8 cellular contexts compared by ENCODE assay signal in the genomic region with DNA sequence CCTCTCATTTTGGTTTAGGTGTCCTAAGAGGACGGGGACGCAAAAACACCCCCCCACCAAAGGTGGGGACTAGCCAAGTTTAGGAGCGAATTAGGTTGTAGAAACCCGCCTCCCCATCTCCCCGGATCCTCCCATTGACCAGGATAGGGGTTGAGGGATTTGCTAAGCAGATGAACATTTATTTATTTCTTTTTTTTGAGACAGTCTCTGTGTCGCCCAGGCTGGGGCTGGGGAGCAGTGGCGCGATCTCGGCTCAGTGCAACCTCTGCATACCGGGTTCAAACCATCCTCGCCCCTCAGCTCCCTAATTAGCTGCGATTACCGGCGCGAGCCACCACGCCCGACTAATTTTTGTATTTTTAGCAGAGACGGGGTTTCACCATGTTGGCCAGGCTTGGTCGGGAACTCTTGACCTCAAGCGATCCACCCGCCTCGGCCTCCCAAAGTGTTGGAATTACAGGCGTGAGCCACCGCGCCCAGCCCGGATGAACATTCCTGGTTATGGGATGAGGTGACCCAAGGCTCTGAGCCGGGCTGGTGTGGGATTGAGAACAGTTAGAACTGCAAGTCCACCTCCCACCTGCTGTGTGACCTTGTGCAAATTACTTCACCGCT. TPM values are rescaled to one million over a fixed set of nuclear protein-coding genes. Genes with fewer than 3 reads are reported as not detected.
A peak's percentile ranks its signal among the peaks of the same experiment; 100 is the strongest.
DNase-seq lines count a peak whose midpoint lies in the region; ATAC-seq lines count a peak whose summit lies in the region.

No MANE protein-coding gene starts in this region.

- no peaks in the 10 kb centered on the region for H3K9me3 Mint-ChIP-seq in activated naive CD4-positive, alpha-beta T cell treated with anti-CD3 and anti-CD28 coated beads, Interleukin-2, amount 50 U/mL, for 24 hours
- peaks cover 0 to 2% (median 0%) of the 10 kb centered on the region in 11 donors for H3K9me3 Mint-ChIP-seq in naive thymus-derived CD4-positive, alpha-beta T cell

- H3K27ac Mint-ChIP-seq in activated naive CD4-positive, alpha-beta T cell treated with anti-CD3 and anti-CD28 coated beads, Interleukin-2, amount 50 U/mL, for 24 hours = peak overlapping the region; percentile 100
- H3K27ac Mint-ChIP-seq in naive thymus-derived CD4-positive, alpha-beta T cell = peak overlapping the region; percentile 95 to 100 (median 99)

- peaks cover 52% of the 10 kb centered on the region for H3K4me1 Mint-ChIP-seq in activated naive CD4-positive, alpha-beta T cell treated with anti-CD3 and anti-CD28 coated beads, Interleukin-2, amount 50 U/mL, for 24 hours
- H3K4me1 Mint-ChIP-seq in naive thymus-derived CD4-positive, alpha-beta T cell = peaks cover 30 to 68% (median 52%) of the 10 kb centered on the region in 7 donors

- no peak for DNase-seq in activated naive CD4-positive, alpha-beta T cell treated with Interleukin-2 at 50 U/mL for 16 hours
- DNase-seq in SK-N-MC (ENCODE audit: low read depth, low spot score) (no peak), epithelial cell of prostate (ENCODE audit: low read depth, low spot score) (no peak)
- no peak for DNase-seq in naive thymus-derived CD4-positive, alpha-beta T cell
- DNase-seq in activated CD4-positive, CD25-positive, alpha-beta regulatory T cell treated with anti-CD3 and anti-CD28 coated beads, Interleukin-2, amount 50 U/mL, for 72 hours = no peak

- peak overlapping the region; percentile 90 for H3K4me3 ChIP-seq in SK-N-MC
- H3K4me3 ChIP-seq in naive thymus-derived CD4-positive, alpha-beta T cell (ENCODE audit: low read length) = peak overlapping the region; percentile 86

- H3K36me3 ChIP-seq in SK-N-MC (ENCODE audit: insufficient read depth, low read length) = peaks cover 49% of the 10 kb centered on the region
- H3K36me3 ChIP-seq in naive thymus-derived CD4-positive, alpha-beta T cell (ENCODE audit: control insufficient read depth in 2 of 3, insufficient read depth in 3 of 3, low read length in 3 of 3) = peaks cover 0 to 35% (median 13%) of the 10 kb centered on the region in 3 experiments

- intact Hi-C loops in naive thymus-derived CD4-positive, alpha-beta T cell (cut with micrococcal nuclease) = loop anchor here (1.0 to 5.0 kb wide), 6 partner anchors 46 to 488 kb away; a partner anchor contains a TSS

- H3K9me3 ChIP-seq in SK-N-MC (ENCODE audit: low read depth, low read length) = peaks cover 7% of the 10 kb centered on the region; the same call in 1 of the 2 replicates
- no peaks in the 10 kb centered on the region for H3K9me3 ChIP-seq in naive thymus-derived CD4-positive, alpha-beta T cell (ENCODE audit: control insufficient read depth in 2 of 3, low read length in 3 of 3)

- ATAC-seq in naive thymus-derived CD4-positive, alpha-beta T cell = no peak
- ATAC-seq in HG03280 (IDR thresholded peaks at IDR 0.05; ENCODE audit: unreplicated experiment) (no peak), HG03097 (IDR thresholded peaks at IDR 0.05; ENCODE audit: low FRiP score, unreplicated experiment) (no peak)

- no peaks in the 10 kb centered on the region for H3K27me3 Mint-ChIP-seq in activated naive CD4-positive, alpha-beta T cell treated with anti-CD3 and anti-CD28 coated beads, Interleukin-2, amount 50 U/mL, for 24 hours
- no peaks in the 10 kb centered on the region for H3K27me3 Mint-ChIP-seq in naive thymus-derived CD4-positive, alpha-beta T cell

- H3K27ac ChIP-seq in SK-N-MC (peak overlapping the region; percentile 94), epithelial cell of prostate (peak overlapping the region; percentile 88)
- H3K27ac ChIP-seq in naive thymus-derived CD4-positive, alpha-beta T cell (ENCODE audit: low read depth, low read length) = peak overlapping the region; percentile 97

- H3K27me3 ChIP-seq in naive thymus-derived CD4-positive, alpha-beta T cell (ENCODE audit: control insufficient read depth in 2 of 2, insufficient read depth in 2 of 2, low read length in 2 of 2) = no peaks in the 10 kb centered on the region

- H3K4me3 Mint-ChIP-seq in activated naive CD4-positive, alpha-beta T cell treated with anti-CD3 and anti-CD28 coated beads, Interleukin-2, amount 50 U/mL, for 24 hours = peak overlapping the region; percentile 98
- H3K4me3 Mint-ChIP-seq in naive thymus-derived CD4-positive, alpha-beta T cell = peak overlapping the region; percentile 91 to 99 (median 96)

- POLR2A ChIA-PET in naive thymus-derived CD4-positive, alpha-beta T cell (lab: Charles Lee) = interaction anchor here (1.4 kb wide), 1 partner anchor 20 kb away, joined by 5 read pairs; a partner anchor contains a TSS

- H3K9ac ChIP-seq in SK-N-MC (ENCODE audit: insufficient read length) = peak overlapping the region; percentile 94

- H3K4me1 ChIP-seq in naive thymus-derived CD4-positive, alpha-beta T cell (ENCODE audit: control insufficient read depth in 2 of 2, insufficient read depth in 2 of 2, low read length in 2 of 2) = peaks cover 34 to 43% of the 10 kb centered on the region in 2 donors

- CTCF ChIA-PET in naive thymus-derived CD4-positive, alpha-beta T cell (lab: Charles Lee) = no interaction called here

- peaks cover 19% of the 10 kb centered on the region for H3K36me3 Mint-ChIP-seq in activated naive CD4-positive, alpha-beta T cell treated with anti-CD3 and anti-CD28 coated beads, Interleukin-2, amount 50 U/mL, for 24 hours
- peaks cover 4 to 33% (median 27%) of the 10 kb centered on the region in 5 donors for H3K36me3 Mint-ChIP-seq in naive thymus-derived CD4-positive, alpha-beta T cell

RNA-seq across cellular contexts. Expression of a gene that starts 0.9 kb away (rescaled TPM):
- total RNA-seq in naive thymus-derived CD4-positive, alpha-beta T cell = 100 to 1,000 TPM; 156 to 215 (median 168) TPM
- polyA plus RNA-seq in naive thymus-derived CD4-positive, alpha-beta T cell = 100 to 1,000 TPM; 148 to 165 TPM

RNA-seq across cellular contexts. Expression of a gene that starts 19.4 kb away (rescaled TPM):
- total RNA-seq in naive thymus-derived CD4-positive, alpha-beta T cell = 10 to 100 TPM; 20.1 to 57.5 (median 27.4) TPM
- polyA plus RNA-seq in naive thymus-derived CD4-positive, alpha-beta T cell = 10 to 100 TPM; 10.2 to 21.2 TPM

RNA-seq across cellular contexts. Expression of a gene that starts 51.0 kb away (rescaled TPM):
- total RNA-seq in naive thymus-derived CD4-positive, alpha-beta T cell = 10 to 100 TPM in 2 of 5 experiments, 1 to 10 TPM in 3; 2.8 to 18.5 (median 6.1) TPM
- 10 to 100 TPM in 1 of 2 donors, 1 to 10 TPM in 1; 6.5 to 10.8 TPM for polyA plus RNA-seq in naive thymus-derived CD4-positive, alpha-beta T cell
